ENCODE assay signal across 8 cellular contexts in the genomic region with DNA sequence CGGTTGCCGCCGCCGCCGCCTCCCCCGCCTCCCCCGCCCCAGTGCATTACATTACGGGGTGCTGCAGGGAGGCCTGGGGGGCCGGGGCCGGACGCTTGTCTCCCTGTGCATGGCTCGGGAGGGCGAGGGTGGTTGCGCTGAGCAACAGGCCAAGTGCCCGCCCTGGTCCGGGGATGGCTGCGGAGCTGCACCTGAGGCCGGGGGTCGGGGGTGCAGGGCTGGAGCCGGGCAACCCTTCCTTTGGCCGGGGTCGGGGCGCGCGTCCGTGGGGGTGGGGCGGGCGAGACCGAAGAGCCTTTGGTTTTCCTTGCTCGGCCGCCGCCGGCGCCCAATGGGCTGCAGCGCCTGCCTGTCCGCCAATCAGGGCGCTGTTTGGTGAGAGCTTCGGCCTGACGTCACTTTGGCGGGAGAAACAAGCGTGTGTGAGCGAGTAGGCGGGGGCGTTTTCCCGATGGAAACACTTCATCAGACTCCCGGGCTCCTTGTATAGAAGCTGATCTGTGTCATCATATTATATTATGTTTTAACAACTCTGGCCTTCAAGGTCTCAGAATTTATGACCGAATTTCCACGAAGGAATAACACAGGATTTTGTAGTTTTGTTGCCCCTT. TPM values are rescaled to one million over a fixed set of nuclear protein-coding genes. Genes with fewer than 3 reads are reported as not detected.
DNase-seq lines count a peak whose midpoint lies in the region; ATAC-seq and TF ChIP-seq lines count a peak whose summit lies in the region.

No MANE protein-coding gene starts in this region.

- peak overlapping the region; percentile 92 to 93 for H3K4me3 ChIP-seq in cardiac fibroblast (replicated peaks in 1 of 2; ENCODE audit: low read depth in 2 of 2, low read length in 2 of 2)
- peak overlapping the region; percentile 83 to 99 (median 89) for H3K4me3 ChIP-seq in skin epidermis

- CTCF ChIA-PET in activated B cell treated with CpG ODN at 0.5 μM for 24 hours (lab: Charles Lee) = interaction anchor here (0.7 kb wide), 1 partner anchor 231 kb away, joined by 3 read pairs; no protein-coding TSS in a partner anchor

- DNase-seq in A172 (ENCODE audit: low spot score) (peak; percentile 92), NCI-H2227 (lab: John Stamatoyannopoulos, UW; ENCODE audit: unreplicated experiment) (peak; percentile 97), activated B cell treated with CpG ODN at 0.5 μM for 24 hours (peak; percentile 80), cardiac fibroblast (ENCODE audit: low read depth in 2 of 2) (peak; percentile 93 to 95), immature natural killer cell (peak; percentile 82 to 83 (median 82))

- peak; percentile 63 for ATAC-seq in GM18867 (IDR thresholded peaks at IDR 0.05; ENCODE audit: unreplicated experiment)
- ATAC-seq in HG03139 (IDR thresholded peaks at IDR 0.05; ENCODE audit: unreplicated experiment) = peak; percentile 61
- ATAC-seq in activated B cell treated with CpG ODN at 0.5 μM for 24 hours (ENCODE audit: low read depth) = peak; percentile 71

- no peak for TF ChIP-seq CTCF in activated B cell treated with CpG ODN at 0.5 μM for 24 hours (IDR thresholded peaks at IDR 0.05)
- no peak for TF ChIP-seq CTCF in cardiac fibroblast (IDR thresholded peaks at IDR 0.05; ENCODE audit: low read depth, low read length)

- POLR2A ChIA-PET in activated B cell treated with CpG ODN at 0.5 μM for 24 hours (lab: Charles Lee) = interaction anchor here (0.5 to 2.5 kb wide), 10 partner anchors 14 to 284 kb away, joined by 3 to 21 read pairs (median 4); a partner anchor contains a TSS

- H3K27me3 Mint-ChIP-seq in activated B cell treated with CpG ODN at 0.5 μM for 24 hours = no peaks in the 10 kb centered on the region
- peaks cover 7 to 22% (median 16%) of the 10 kb centered on the region in 3 donors for H3K27me3 Mint-ChIP-seq in immature natural killer cell (ENCODE audit: low read depth in 3 of 3)

- H3K4me1 Mint-ChIP-seq in activated B cell treated with CpG ODN at 0.5 μM for 24 hours (peaks cover 20% of the 10 kb centered on the region), immature natural killer cell (peaks cover 22 to 29% of the 10 kb centered on the region in 2 donors)

- peak overlapping the region; percentile 76 for H3K27ac Mint-ChIP-seq in activated B cell treated with CpG ODN at 0.5 μM for 24 hours
- peak overlapping the region; percentile 34 to 96 (median 80) for H3K27ac Mint-ChIP-seq in immature natural killer cell

- no peaks in the 10 kb centered on the region for H3K9me3 Mint-ChIP-seq in activated B cell treated with CpG ODN at 0.5 μM for 24 hours
- no peaks in the 10 kb centered on the region for H3K9me3 Mint-ChIP-seq in immature natural killer cell

- peak overlapping the region; percentile 98 for H3K4me3 Mint-ChIP-seq in activated B cell treated with CpG ODN at 0.5 μM for 24 hours
- H3K4me3 Mint-ChIP-seq in immature natural killer cell = peak overlapping the region; percentile 98 to 99 (median 99)

- intact Hi-C loops in activated B cell treated with CpG ODN at 0.5 μM for 24 hours (cut with micrococcal nuclease) = loop anchor here (1.0 to 5.0 kb wide), 5 partner anchors 48 to 535 kb away; a partner anchor contains a TSS

- peak overlapping the region; percentile 45 to 95 (median 89) for H3K27ac ChIP-seq in skin epidermis

- H3K36me3 Mint-ChIP-seq in activated B cell treated with CpG ODN at 0.5 μM for 24 hours (ENCODE audit: low read depth) = peaks cover 18% of the 10 kb centered on the region
- peaks cover 0 to 3% (median under 1%) of the 10 kb centered on the region in 3 donors for H3K36me3 Mint-ChIP-seq in immature natural killer cell

RNA-seq across cellular contexts. Expression of a gene that starts 1.0 kb away (rescaled TPM):
- total RNA-seq in A172 (2014; rRNA removed; shearing (Covaris generic)) = 9.8 and 11.9 TPM in 2 replicates
- 14.1 and 14.4 TPM in 2 replicates for total RNA-seq in activated B cell treated with CpG ODN at 0.5 μM for 24 hours
- 1 to 10 TPM in 2 of 3 donors, under 1 TPM in 1; 0.55 to 4.9 (median 2.4) TPM for polyA plus RNA-seq in immature natural killer cell

RNA-seq across cellular contexts. Expression of a gene that starts 48.7 kb away (rescaled TPM):
- total RNA-seq in A172 (2014; rRNA removed; shearing (Covaris generic)) = 17.2 and 19.3 TPM in 2 replicates
- total RNA-seq in activated B cell treated with CpG ODN at 0.5 μM for 24 hours = 59.2 and 64.3 TPM in 2 replicates
- polyA plus RNA-seq in immature natural killer cell = 10 to 100 TPM in 2 of 3 donors, 1 to 10 TPM in 1; 8.6 to 27.2 (median 12.0) TPM

RNA-seq across cellular contexts. Expression of a gene that starts 58.9 kb away (rescaled TPM):
- 48.9 and 50.4 TPM in 2 replicates for total RNA-seq in A172 (2014; rRNA removed; shearing (Covaris generic))
- total RNA-seq in activated B cell treated with CpG ODN at 0.5 μM for 24 hours = 100 and 118 TPM in 2 replicates
- 1 to 10 TPM in 2 of 3 donors, under 1 TPM in 1; 0.12 to 5.9 (median 1.7) TPM for polyA plus RNA-seq in immature natural killer cell

Comparison
In these comparisons a context has a peak if more than half of its experiments do, and no peak if none do; other contexts are left out.
1. Peak in every context shown above with its lines: DNase-seq, ATAC-seq, H3K4me3 ChIP-seq and H3K27ac ChIP-seq.